In genomic region chr3:32781211-32781968, GRCh38 we compare ENCODE assay signal across 8 cellular contexts. TPM values are rescaled to one million over a fixed set of nuclear protein-coding genes. Genes with fewer than 3 reads are reported as not detected.
DNase-seq lines count a peak whose midpoint lies in the region; ATAC-seq and TF ChIP-seq lines count a peak whose summit lies in the region.

No MANE protein-coding gene starts in this region.

- H3K4me3 Mint-ChIP-seq in activated naive CD4-positive, alpha-beta T cell treated with anti-CD3 and anti-CD28 coated beads for 36 hours, result peak overlapping the region; percentile 77
- peak overlapping the region; percentile 88 for H3K4me3 Mint-ChIP-seq in glutamatergic neuron (ENCODE audit: unreplicated experiment)

- peak; percentile 97 for DNase-seq in ELF-1 (ENCODE audit: low read depth, low spot score)
- peak; percentile 70 for DNase-seq in SHP77 treated with DMSO at 0.1 percent for 48 hours (lab: John Stamatoyannopoulos, UW)
- DNase-seq in activated naive CD4-positive, alpha-beta T cell treated with anti-CD3 and anti-CD28 coated beads for 36 hours, result peak; percentile 74
- DNase-seq in glutamatergic neuron, result peak; percentile 96
- DNase-seq in ovary, result peak; percentile 44 to 81 (median 65)
- peak; percentile 64 to 68 for DNase-seq in thyroid gland

- intact Hi-C loops in activated naive CD4-positive, alpha-beta T cell treated with anti-CD3 and anti-CD28 coated beads for 36 hours (cut with micrococcal nuclease), result loop anchor here (1.0 to 5.0 kb wide), 8 partner anchors 36 to 604 kb away; partner anchors contain the start of genes CNOT10 and TRIM71
- intact Hi-C loops in ovary (cut with DNase I) (loop anchor here in 1 of 4 donors (5.0 kb wide), 1 partner anchor 269 kb away; no protein-coding TSS in a partner anchor), thyroid gland (cut with DNase I) (no loop called here)

- no peaks in the 10 kb centered on the region for H3K4me1 ChIP-seq in KMS-11 (ENCODE audit: low read depth, poor library complexity, severe bottlenecking)
- peaks cover 2% of the 10 kb centered on the region for H3K4me1 ChIP-seq in ovary (ENCODE audit: insufficient read depth)
- peaks cover 0 to 6% of the 10 kb centered on the region in 2 donors for H3K4me1 ChIP-seq in thyroid gland

- H3K36me3 Mint-ChIP-seq in activated naive CD4-positive, alpha-beta T cell treated with anti-CD3 and anti-CD28 coated beads for 36 hours (ENCODE audit: low read depth), result no peaks in the 10 kb centered on the region
- H3K36me3 Mint-ChIP-seq in glutamatergic neuron (ENCODE audit: unreplicated experiment), result no peaks in the 10 kb centered on the region

- H4K20me1 ChIP-seq in KMS-11 (ENCODE audit: insufficient read depth), result no peaks in the 10 kb centered on the region

- peak; percentile 96 for ATAC-seq in GM21825 (IDR thresholded peaks at IDR 0.05; ENCODE audit: unreplicated experiment)

- peak overlapping the region; percentile 67 for H3K4me3 ChIP-seq in KMS-11 (IDR thresholded peaks at IDR 0.05; ENCODE audit: insufficient read depth, low read depth, low read length)
- peak overlapping the region; percentile 41 for H3K4me3 ChIP-seq in ovary
- peak overlapping the region in 2 of 3 donors; percentile 28 to 32 for H3K4me3 ChIP-seq in thyroid gland (replicated peaks in 1 of 3)

- H3K27ac Mint-ChIP-seq in activated naive CD4-positive, alpha-beta T cell treated with anti-CD3 and anti-CD28 coated beads for 36 hours, result no peak overlapping the region
- peak overlapping the region; percentile 95 for H3K27ac Mint-ChIP-seq in glutamatergic neuron (ENCODE audit: unreplicated experiment)

- peak overlapping the region; percentile 98 for H2AFZ ChIP-seq in KMS-11 (ENCODE audit: low read depth)

- no peaks in the 10 kb centered on the region for H3K27me3 ChIP-seq in KMS-11 (ENCODE audit: insufficient read depth, low read depth)
- no peaks in the 10 kb centered on the region for H3K27me3 ChIP-seq in ovary
- no peaks in the 10 kb centered on the region for H3K27me3 ChIP-seq in thyroid gland

- no peak for TF ChIP-seq EP300 in ovary (IDR thresholded peaks at IDR 0.05)

- WGBS in ovary, 3 donors, result 1 to 3% (median 2%) methylated on average over 55 to 59 of the region's 59 CpGs
- WGBS in thyroid gland, 2 donors, result 2 to 5% methylated on average over 25 to 31 of the region's 59 CpGs

- peaks cover 18% of the 10 kb centered on the region for H3K27me3 Mint-ChIP-seq in activated naive CD4-positive, alpha-beta T cell treated with anti-CD3 and anti-CD28 coated beads for 36 hours (ENCODE audit: low read depth)
- no peaks in the 10 kb centered on the region for H3K27me3 Mint-ChIP-seq in glutamatergic neuron (ENCODE audit: unreplicated experiment)

- H3K9me3 ChIP-seq in ovary, result no peaks in the 10 kb centered on the region
- no peaks in the 10 kb centered on the region for H3K9me3 ChIP-seq in thyroid gland

- CTCF ChIA-PET in activated naive CD4-positive, alpha-beta T cell treated with anti-CD3 and anti-CD28 coated beads for 36 hours (lab: Charles Lee), result interaction anchor here (0.7 to 1.6 kb wide), 12 partner anchors 8 to 272 kb away, joined by 3 to 5 read pairs (median 4); no protein-coding TSS in a partner anchor

- H3K27ac ChIP-seq in KMS-11 (peak overlapping the region; percentile 32; the same call in 1 of the 2 replicates), ovary (no peak overlapping the region), thyroid gland (no peak overlapping the region)

- peak overlapping the region; percentile 46 for H3K9ac ChIP-seq in KMS-11

- H3K79me2 ChIP-seq in KMS-11 (ENCODE audit: insufficient read depth, low read depth), result no peaks in the 10 kb centered on the region

- H3K9me3 Mint-ChIP-seq in activated naive CD4-positive, alpha-beta T cell treated with anti-CD3 and anti-CD28 coated beads for 36 hours, result no peaks in the 10 kb centered on the region
- peaks cover 13% of the 10 kb centered on the region for H3K9me3 Mint-ChIP-seq in glutamatergic neuron (ENCODE audit: unreplicated experiment)

- H3K4me1 Mint-ChIP-seq in activated naive CD4-positive, alpha-beta T cell treated with anti-CD3 and anti-CD28 coated beads for 36 hours (ENCODE audit: low read depth), result peaks cover 2% of the 10 kb centered on the region
- peaks cover 7% of the 10 kb centered on the region for H3K4me1 Mint-ChIP-seq in glutamatergic neuron (ENCODE audit: low read depth, unreplicated experiment)

- TF ChIP-seq POLR2A in ovary (IDR thresholded peaks at IDR 0.05) (no peak), thyroid gland (IDR thresholded peaks at IDR 0.05) (no peak)

- H3K36me3 ChIP-seq in KMS-11 (ENCODE audit: insufficient read depth) (no peaks in the 10 kb centered on the region), ovary (no peaks in the 10 kb centered on the region), thyroid gland (no peaks in the 10 kb centered on the region)

- H3K4me2 ChIP-seq in KMS-11, result peak overlapping the region; percentile 76

- TF ChIP-seq CTCF in KMS-11 (conservative IDR thresholded peaks at IDR 0.05; ENCODE audit: low read depth, low read length) (peak; percentile 57), glutamatergic neuron (IDR thresholded peaks at IDR 0.05; ENCODE audit: partially characterized antibody, unreplicated experiment) (peak; percentile 75), ovary (IDR thresholded peaks at IDR 0.05) (peak; percentile 31 to 50 (median 38)), thyroid gland (IDR thresholded peaks at IDR 0.05) (peak in 5 of 6 experiments; percentile 33 to 88 (median 63))

RNA-seq across cellular contexts. Expression of gene TRIM71, which starts 36.4 kb away (rescaled TPM):
- total RNA-seq in activated naive CD4-positive, alpha-beta T cell treated with anti-CD3 and anti-CD28 coated beads for 36 hours, result under 1 TPM; 0.02 to 0.07 TPM
- total RNA-seq in glutamatergic neuron (ENCODE audit: unreplicated experiment) (117 TPM), ovary (under 1 TPM in 4 of 7 donors, not detected in 3; 0.05 to 0.43 (median 0.21) TPM), thyroid gland (under 1 TPM in 3 of 4 donors, not detected in 1; under 0.01 to 0.15 (median 0.13) TPM)
- polyA plus RNA-seq in ovary, result under 1 TPM in 1 of 2 donors, not detected in 1; 0.06 TPM

Comparison
In these comparisons a context has a peak if more than half of its experiments do, and no peak if none do; other contexts are left out.
1. RNA of gene TRIM71, which starts 36.4 kb away (total RNA-seq): 117 TPM in glutamatergic neuron (single experiment); under 0.01 to 0.15 TPM in thyroid gland, 0.02 to 0.07 TPM in activated naive CD4-positive, alpha-beta T cell treated with anti-CD3 and anti-CD28 coated beads for 36 hours and 0.05 to 0.43 TPM in ovary; every median in the first group is over 10 times any median in the second.
2. Peak in every context shown above with its lines, with median percentiles within 50 percentile points of each other: DNase-seq, H3K4me3 ChIP-seq and CTCF ChIP-seq.